Comparison of ENCODE assay signal across 12 cellular contexts in genomic region chr3:30426319-30426993, GRCh38.
A peak's percentile ranks its signal among the peaks of the same experiment; 100 is the strongest.
DNase-seq lines count a peak whose midpoint lies in the region; ATAC-seq, FAIRE-seq and TF ChIP-seq lines count a peak whose summit lies in the region.
"Had no signal": no experiment of that assay in that cellular context is flagged by ENCODE, and none has a peak within 500 bp of the region (broad histone marks: within the 10 kb centered on the region; RNA-seq: fewer than 3 reads in every experiment).

No MANE protein-coding gene starts in this region.

- CTCF ChIA-PET in mammary epithelial cell (lab: Charles Lee; ENCODE audit: low non-redundant PET), result no interaction called here
- CTCF ChIA-PET in PC-9 (lab: Charles Lee), result no interaction called here

- H3K9me3 ChIP-seq in mammary epithelial cell (replicated peaks; ENCODE audit: insufficient read depth, low read length) (no peaks in the 10 kb centered on the region), pancreas (no peaks in the 10 kb centered on the region), PC-9 (ENCODE audit: insufficient read depth, low read depth) (no peaks in the 10 kb centered on the region)

- DNase-seq in EL (peak; percentile 21), mammary epithelial cell (no peak), left ventricle myocardium superior (peak; percentile 69), pancreas (peak in 2 of 6 donors; percentile 7 to 17), PC-9 (no peak), KBM-7 (no peak)
- DNase-seq: activated CD4-positive, alpha-beta T cell treated with anti-CD3 and anti-CD28 coated beads for 36 hours; activated naive CD4-positive, alpha-beta T cell treated with anti-CD3 and anti-CD28 coated beads for 36 hours; NCI-H2171 treated with DMSO at 0.1 percent for 48 hours; stimulated activated naive CD4-positive, alpha-beta T cell had no signal

- peak; percentile 100 for ATAC-seq in left ventricle myocardium superior
- peak in 3 of 4 donors; percentile 43 to 72 (median 56) for ATAC-seq in pancreas
- ATAC-seq in GM19467 (IDR thresholded peaks at IDR 0.05; ENCODE audit: unreplicated experiment), result no peak
- no peak for ATAC-seq in GM21786 (IDR thresholded peaks at IDR 0.05; ENCODE audit: unreplicated experiment)
- ATAC-seq: activated CD4-positive, alpha-beta T cell treated with anti-CD3 and anti-CD28 coated beads for 36 hours had no signal

- H3K27ac ChIP-seq in mammary epithelial cell (ENCODE audit: insufficient read depth, low read depth, low read length) (no peak overlapping the region), pancreas (no peak overlapping the region), PC-9 (no peak overlapping the region)

- POLR2A ChIA-PET in PC-9 (lab: Charles Lee; ENCODE audit: unreplicated experiment), result no interaction called here

- H4K20me1 ChIP-seq in mammary epithelial cell (ENCODE audit: insufficient read depth, low read length) (no peaks in the 10 kb centered on the region), PC-9 (ENCODE audit: insufficient read depth) (no peaks in the 10 kb centered on the region)

- no peaks in the 10 kb centered on the region for H3F3A ChIP-seq in PC-9 (ENCODE audit: insufficient read depth, low read depth)

- H3K79me2 ChIP-seq in mammary epithelial cell (ENCODE audit: insufficient read depth, low read length) (no peaks in the 10 kb centered on the region), PC-9 (ENCODE audit: low read depth) (no peaks in the 10 kb centered on the region)

- no TSS peak for BruUV-seq in mammary epithelial cell (replicated peaks; lab: Mats Ljungman, UMichigan)
- BruUV-seq in PC-9 (replicated peaks; lab: Mats Ljungman, UMichigan), result no TSS peak

- H3K4me2 ChIP-seq in mammary epithelial cell (ENCODE audit: insufficient read depth, low read depth, low read length), result peak overlapping the region; percentile 3
- no peak overlapping the region for H3K4me2 ChIP-seq in PC-9

- TF ChIP-seq CTCF in mammary epithelial cell (conservative IDR thresholded peaks at IDR 0.05 in 1 of 2, IDR thresholded peaks at IDR 0.05 in 1 of 2; ENCODE audit: extremely low read depth in 1 of 2, insufficient read depth in 1 of 2, low read depth in 1 of 2, low read length in 2 of 2) (no peak), pancreas (IDR thresholded peaks at IDR 0.05) (no peak), PC-9 (conservative IDR thresholded peaks at IDR 0.05) (no peak)

- intact Hi-C loops in mammary epithelial cell (cut with micrococcal nuclease), result no loop called here
- intact Hi-C loops in left ventricle myocardium superior (cut with micrococcal nuclease), result no loop called here
- intact Hi-C loops in pancreas (cut with DNase I), result no loop called here
- intact Hi-C loops in PC-9 (cut with micrococcal nuclease; ENCODE audit: unreplicated experiment), result no loop called here

- H2AFZ ChIP-seq in mammary epithelial cell (ENCODE audit: low read depth, low read length) (peak overlapping the region; percentile 85), PC-9 (no peak overlapping the region)

- H3K4me3 ChIP-seq in mammary epithelial cell (replicated peaks in 1 of 3; ENCODE audit: insufficient read depth in 1 of 3, low read depth in 2 of 3, low read length in 3 of 3) (no peak overlapping the region), pancreas (no peak overlapping the region), PC-9 (no peak overlapping the region)

- no peaks in the 10 kb centered on the region for H3K9me2 ChIP-seq in PC-9 (ENCODE audit: insufficient read depth)

- FAIRE-seq in pancreas (lab: Jason Lieb, UNC), result peak; percentile 37

- 13% methylated on average over 3 of the region's 3 CpGs for WGBS in mammary epithelial cell (ENCODE audit: low coverage, missing lambda C conversion rate)
- 11 to 20% methylated on average over 3 of the region's 3 CpGs for WGBS in pancreas, 2 donors

- dilution Hi-C loops in mammary epithelial cell (cut with HindIII; ENCODE audit: low sequenced_read_pairs), result no loop called here

- no peak overlapping the region for H3K9ac ChIP-seq in mammary epithelial cell (ENCODE audit: insufficient read depth, low read length)

- H3K4me1 ChIP-seq in mammary epithelial cell (ENCODE audit: insufficient read depth, low read length) (peaks cover 5% of the 10 kb centered on the region), pancreas (no peaks in the 10 kb centered on the region), PC-9 (replicated peaks; ENCODE audit: insufficient read depth) (no peaks in the 10 kb centered on the region)

- in situ Hi-C loops in mammary epithelial cell (cut with MboI; ENCODE audit: low sequenced_read_pairs in 2 of 2), result no loop called here
- in situ Hi-C loops in KBM-7 (cut with MboI; ENCODE audit: low pct_unique_long_range_greater_than_20kb, low sequenced_read_pairs), result no loop called here

- H3K36me3 ChIP-seq in mammary epithelial cell (ENCODE audit: insufficient read depth, low read length) (no peaks in the 10 kb centered on the region), pancreas (no peaks in the 10 kb centered on the region), PC-9 (ENCODE audit: low read depth) (no peaks in the 10 kb centered on the region)

- no peaks in the 10 kb centered on the region for H3K27me3 ChIP-seq in mammary epithelial cell (ENCODE audit: insufficient read depth, low read length)
- H3K27me3 ChIP-seq in pancreas, result peaks cover 0 to 7% (median 0%) of the 10 kb centered on the region in 4 donors
- no peaks in the 10 kb centered on the region for H3K27me3 ChIP-seq in PC-9 (ENCODE audit: insufficient read depth, low read depth)

Comparison
In these comparisons a context has a peak if more than half of its experiments do, and no peak if none do; other contexts are left out.
1. DNase-seq: peak in EL (single experiment) and left ventricle myocardium superior (single experiment); none in mammary epithelial cell (single experiment), PC-9 (0 of 2) and KBM-7 (single experiment).
2. ATAC-seq: peak in left ventricle myocardium superior (single experiment) and pancreas (3 of 4); none in GM19467 (single experiment) and GM21786 (single experiment).